8 cellular contexts compared by ENCODE assay signal in genomic region chr12:110937104-110937641, GRCh38. TPM values are rescaled to one million over a fixed set of nuclear protein-coding genes. Genes with fewer than 3 reads are reported as not detected.
DNase-seq lines count a peak whose midpoint lies in the region; ATAC-seq and TF ChIP-seq lines count a peak whose summit lies in the region.

No MANE protein-coding gene starts in this region.

- H3K27ac ChIP-seq in WERI-Rb-1 = no peak overlapping the region
- H3K27ac ChIP-seq in mammary epithelial cell (ENCODE audit: insufficient read depth, low read depth, low read length) = no peak overlapping the region

- H3K9me3 ChIP-seq in WERI-Rb-1 (ENCODE audit: severe bottlenecking) = peaks cover 3% of the 10 kb centered on the region
- H3K9me3 ChIP-seq in mammary epithelial cell (replicated peaks; ENCODE audit: insufficient read depth, low read length) = no peaks in the 10 kb centered on the region

- peak; percentile 60 for DNase-seq in GM12865 (ENCODE audit: low read depth)
- peak; percentile 19 for DNase-seq in NCI-H146 treated with DMSO at 0.1 percent for 48 hours (lab: John Stamatoyannopoulos, UW; ENCODE audit: unreplicated experiment)
- DNase-seq in WERI-Rb-1 = peak; percentile 74
- DNase-seq in mammary epithelial cell = peak; percentile 33
- DNase-seq in islet precursor cell = peak; percentile 93
- DNase-seq in stimulated activated CD4-positive, alpha-beta T cell treated with anti-CD3 and anti-CD28 coated beads, Interleukin-4, amount 100 ng/mL, for 1 hour = peak; percentile 64
- no peak for DNase-seq in SHP77 (lab: John Stamatoyannopoulos, UW)

- H3K36me3 ChIP-seq in WERI-Rb-1 (no peaks in the 10 kb centered on the region), mammary epithelial cell (ENCODE audit: insufficient read depth, low read length) (no peaks in the 10 kb centered on the region)

- H3K79me2 ChIP-seq in mammary epithelial cell (ENCODE audit: insufficient read depth, low read length) = no peaks in the 10 kb centered on the region

- dilution Hi-C loops in mammary epithelial cell (cut with HindIII; ENCODE audit: low sequenced_read_pairs) = no loop called here

- intact Hi-C loops in mammary epithelial cell (cut with micrococcal nuclease) = loop anchor here (1.0 to 2.0 kb wide), 3 partner anchors 43 to 376 kb away; no protein-coding TSS in a partner anchor

- H2AFZ ChIP-seq in mammary epithelial cell (ENCODE audit: low read depth, low read length) = peak overlapping the region; percentile 25

- 9% methylated on average over 11 of the region's 21 CpGs for WGBS in mammary epithelial cell (ENCODE audit: low coverage, missing lambda C conversion rate)

- H3K9ac ChIP-seq in mammary epithelial cell (ENCODE audit: insufficient read depth, low read length) = no peak overlapping the region

- H4K20me1 ChIP-seq in mammary epithelial cell (ENCODE audit: insufficient read depth, low read length) = no peaks in the 10 kb centered on the region

- H3K4me3 ChIP-seq in GM12865 (ENCODE audit: low read depth, low read length) = no peak overlapping the region
- no peak overlapping the region for H3K4me3 ChIP-seq in WERI-Rb-1 (ENCODE audit: low read depth, low read length)
- no peak overlapping the region for H3K4me3 ChIP-seq in mammary epithelial cell (replicated peaks in 1 of 3; ENCODE audit: insufficient read depth in 1 of 3, low read depth in 2 of 3, low read length in 3 of 3)

- BruUV-seq in mammary epithelial cell (replicated peaks; lab: Mats Ljungman, UMichigan) = no TSS peak

- H3K4me1 ChIP-seq in mammary epithelial cell (ENCODE audit: insufficient read depth, low read length) = peaks cover 20% of the 10 kb centered on the region

- ATAC-seq in GM21619 (IDR thresholded peaks at IDR 0.05; ENCODE audit: unreplicated experiment) = no peak

- CTCF ChIA-PET in mammary epithelial cell (lab: Charles Lee; ENCODE audit: low non-redundant PET) = interaction anchor here (0.7 kb wide), 1 partner anchor 313 kb away, joined by 5 read pairs; no protein-coding TSS in a partner anchor

- no peaks in the 10 kb centered on the region for H3K27me3 ChIP-seq in WERI-Rb-1 (ENCODE audit: insufficient read depth, low read depth, severe bottlenecking)
- H3K27me3 ChIP-seq in mammary epithelial cell (ENCODE audit: insufficient read depth, low read length) = no peaks in the 10 kb centered on the region

- TF ChIP-seq CTCF in GM12865 (IDR thresholded peaks at IDR 0.05; ENCODE audit: insufficient read depth, low read depth, low read length, missing control alignments) (peak; percentile 91), WERI-Rb-1 (IDR thresholded peaks at IDR 0.05; ENCODE audit: low read depth, low read length) (peak; percentile 91), mammary epithelial cell (conservative IDR thresholded peaks at IDR 0.05 in 1 of 2, IDR thresholded peaks at IDR 0.05 in 1 of 2; ENCODE audit: extremely low read depth in 1 of 2, insufficient read depth in 1 of 2, low read depth in 1 of 2, low read length in 2 of 2) (peak; percentile 94 to 96)

- in situ Hi-C loops in mammary epithelial cell (cut with MboI; ENCODE audit: low sequenced_read_pairs in 2 of 2) = no loop called here

- H3K4me2 ChIP-seq in mammary epithelial cell (ENCODE audit: insufficient read depth, low read depth, low read length) = no peak overlapping the region

RNA-seq across cellular contexts. Expression of gene MYL2, which starts 16.8 kb away (rescaled TPM):
- not detected for total RNA-seq in mammary epithelial cell
- polyA plus RNA-seq in mammary epithelial cell = 0.26 TPM
- polyA minus RNA-seq in mammary epithelial cell = not detected

Comparison
In these comparisons a context has a peak if more than half of its experiments do, and no peak if none do; other contexts are left out.
1. DNase-seq: peak in GM12865 (single experiment), NCI-H146 treated with DMSO at 0.1 percent for 48 hours (single experiment), WERI-Rb-1 (single experiment), mammary epithelial cell (single experiment), islet precursor cell (single experiment) and stimulated activated CD4-positive, alpha-beta T cell treated with anti-CD3 and anti-CD28 coated beads, Interleukin-4, amount 100 ng/mL, for 1 hour (single experiment); none in SHP77 (0 of 2).
2. Peak in every context shown above with its lines, with median percentiles within 50 percentile points of each other: CTCF ChIP-seq.